Comparison of ENCODE assay signal across 10 cellular contexts in the genomic region with DNA sequence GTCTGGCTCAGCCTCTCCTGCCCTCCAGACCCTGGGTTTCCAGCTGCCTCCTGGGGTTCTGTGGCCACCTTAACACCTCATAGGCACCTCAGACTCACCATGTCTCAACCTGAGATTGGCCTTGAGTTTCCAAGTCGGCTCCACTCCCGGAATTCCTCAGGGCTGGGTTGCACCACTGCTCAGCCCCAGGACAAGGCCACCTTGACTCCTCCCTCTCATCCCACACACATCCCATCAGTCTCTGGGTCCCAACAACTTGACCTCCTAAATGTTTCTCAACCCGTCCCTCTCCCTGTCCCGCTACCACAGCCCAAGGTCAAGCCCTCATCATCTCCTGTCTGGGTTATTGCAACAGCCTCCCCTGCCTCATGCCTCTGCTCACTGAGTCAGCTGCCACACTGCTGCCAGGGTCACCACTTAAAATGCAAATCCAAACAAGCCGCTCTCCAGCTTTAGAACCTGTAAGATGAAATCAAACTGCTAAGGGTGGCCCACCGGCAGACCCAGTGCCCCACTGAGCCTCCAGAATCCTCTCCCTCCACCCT.
A peak's percentile ranks its signal among the peaks of the same experiment; 100 is the strongest.
DNase-seq lines count a peak whose midpoint lies in the region; FAIRE-seq and TF ChIP-seq lines count a peak whose summit lies in the region.
"Had no signal": no experiment of that assay in that cellular context is flagged by ENCODE, and none has a peak within 500 bp of the region (broad histone marks: within the 10 kb centered on the region; RNA-seq: fewer than 3 reads in every experiment).

No MANE protein-coding gene starts in this region.

- peak in 1 of 2 donors; percentile 34 for TF ChIP-seq RAD21 in liver (IDR thresholded peaks at IDR 0.05)

- TF ChIP-seq POLR2A in vagina (IDR thresholded peaks at IDR 0.05): no peak

- H3K27me3 Mint-ChIP-seq in astrocyte (ENCODE audit: low read depth, unreplicated experiment): peaks cover 36% of the 10 kb centered on the region

- H2AFZ ChIP-seq in astrocyte (ENCODE audit: low read depth, low read length): peak overlapping the region; percentile 42

- H3K4me1 Mint-ChIP-seq in astrocyte (ENCODE audit: low read depth, unreplicated experiment): peaks cover 29% of the 10 kb centered on the region

- H3K9me3 ChIP-seq in astrocyte (ENCODE audit: insufficient read depth, low read depth, low read length) (no peaks in the 10 kb centered on the region), liver (ENCODE audit: control insufficient read depth in 4 of 4, low read length in 3 of 4) (no peaks in the 10 kb centered on the region), vagina (no peaks in the 10 kb centered on the region), small intestine (ENCODE audit: control insufficient read depth, low read depth) (no peaks in the 10 kb centered on the region)

- no peak overlapping the region for H3K4me3 Mint-ChIP-seq in astrocyte (ENCODE audit: unreplicated experiment)

- peak; percentile 9 for DNase-seq in stimulated activated CD4-positive, alpha-beta T cell treated with anti-CD3 and anti-CD28 coated beads, Interleukin-1b, Interleukin-23, amount 100 ng/mL, for 48 hours
- no peak for DNase-seq in stimulated activated CD4-positive, alpha-beta T cell treated with anti-CD3 and anti-CD28 coated beads, Interleukin-4, amount 100 ng/mL, for 1 hour
- peak; percentile 79 for DNase-seq in astrocyte (ENCODE audit: low read depth)
- peak in 1 of 2 donors; percentile 96 for DNase-seq in vagina (ENCODE audit: extremely low spot score in 2 of 2)
- no peak for DNase-seq in small intestine
- no peak for DNase-seq in caudate nucleus (lab: John Stamatoyannopoulos, UW)
- no peak for DNase-seq in activated CD4-positive, alpha-beta T cell treated with anti-CD3 and anti-CD28 coated beads for 4 hours
- DNase-seq: NCI-H524 treated with DMSO at 0.1 percent for 48 hours had no signal

- 67% methylated on average over 6 of the region's 6 CpGs for WGBS in liver
- WGBS in small intestine, 3 donors: 73 to 82% (median 79%) methylated on average over 6 of the region's 6 CpGs

- TF ChIP-seq CTCF in astrocyte (IDR thresholded peaks at IDR 0.05; ENCODE audit: insufficient read depth, low read depth, low read length) (no peak), liver (IDR thresholded peaks at IDR 0.05; ENCODE audit: low read depth, low read length, missing input control) (no peak), vagina (IDR thresholded peaks at IDR 0.05) (no peak)

- no peaks in the 10 kb centered on the region for H4K20me1 ChIP-seq in astrocyte (ENCODE audit: insufficient read depth, low read length)

- H3K79me2 ChIP-seq in astrocyte (ENCODE audit: insufficient read depth, low read length): no peaks in the 10 kb centered on the region

- peaks cover 2% of the 10 kb centered on the region for H3K36me3 Mint-ChIP-seq in astrocyte (ENCODE audit: low read depth, unreplicated experiment)

- no peak overlapping the region for H3K27ac Mint-ChIP-seq in astrocyte (ENCODE audit: unreplicated experiment)

- H3K9ac ChIP-seq in astrocyte (ENCODE audit: low read length) (peak overlapping the region; percentile 6), liver (ENCODE audit: low read depth in 1 of 2, low read length in 2 of 2) (no peak overlapping the region)

- H3K4me1 ChIP-seq in astrocyte (ENCODE audit: insufficient read depth, low read length) (peaks cover 50% of the 10 kb centered on the region), liver (ENCODE audit: control insufficient read depth in 4 of 4, insufficient read depth in 4 of 4, low read length in 3 of 4) (peaks cover 8 to 32% (median 18%) of the 10 kb centered on the region in 4 donors), vagina (peaks cover 48% of the 10 kb centered on the region), small intestine (ENCODE audit: control insufficient read depth in 2 of 2, insufficient read depth in 1 of 2, low read depth in 1 of 2, low read length in 1 of 2) (no peaks in the 10 kb centered on the region)

- H3K27me3 ChIP-seq in astrocyte (ENCODE audit: insufficient read depth, low read length) (peaks cover 8% of the 10 kb centered on the region), liver (ENCODE audit: control insufficient read depth in 4 of 4, insufficient read depth in 4 of 4, low read length in 3 of 4) (no peaks in the 10 kb centered on the region), vagina (no peaks in the 10 kb centered on the region), small intestine (ENCODE audit: control insufficient read depth in 2 of 2, insufficient read depth in 2 of 2, low read length in 2 of 2) (no peaks in the 10 kb centered on the region)

- H3K27ac ChIP-seq in astrocyte (ENCODE audit: low read depth, low read length): peak overlapping the region; percentile 17
- no peak overlapping the region for H3K27ac ChIP-seq in liver (ENCODE audit: low read depth in 1 of 2, low read length in 2 of 2)
- peak overlapping the region; percentile 65 for H3K27ac ChIP-seq in vagina
- H3K27ac ChIP-seq in small intestine (ENCODE audit: low read depth in 1 of 2, low read length in 1 of 2): no peak overlapping the region
- H3K27ac ChIP-seq in caudate nucleus (ENCODE audit: low read depth, low read length): no peak overlapping the region

- peak overlapping the region; percentile 53 for H3K4me2 ChIP-seq in astrocyte (ENCODE audit: low read length)

- H3K9me3 Mint-ChIP-seq in astrocyte (ENCODE audit: unreplicated experiment): peaks cover 4% of the 10 kb centered on the region

- H3K4me3 ChIP-seq in astrocyte (ENCODE audit: insufficient read depth, low read depth, low read length) (no peak overlapping the region), liver (ENCODE audit: low read depth in 1 of 3, low read length in 3 of 3) (no peak overlapping the region), vagina (no peak overlapping the region), small intestine (ENCODE audit: low read depth in 1 of 2, low read length in 2 of 2) (no peak overlapping the region)

- no peaks in the 10 kb centered on the region for H3K36me3 ChIP-seq in astrocyte (ENCODE audit: insufficient read depth, low read length)
- no peaks in the 10 kb centered on the region for H3K36me3 ChIP-seq in liver (ENCODE audit: control insufficient read depth in 4 of 4, insufficient read depth in 3 of 4, low read depth in 1 of 4, low read length in 3 of 4)
- H3K36me3 ChIP-seq in vagina: no peaks in the 10 kb centered on the region
- no peaks in the 10 kb centered on the region for H3K36me3 ChIP-seq in small intestine (ENCODE audit: control insufficient read depth in 2 of 2, insufficient read depth in 2 of 2, low read length in 2 of 2)

- intact Hi-C loops in vagina (cut with DNase I): no loop called here

- FAIRE-seq in astrocyte (lab: Jason Lieb, UNC) (peak; percentile 45), small intestine (lab: Jason Lieb, UNC) (no peak)
- FAIRE-seq: islet of Langerhans had no signal

TF ChIP-seq in liver, 16 proteins besides CTCF, POLR2A, EP300 and RAD21 (continues in another document):
- TF ChIP-seq, protein P1, sequence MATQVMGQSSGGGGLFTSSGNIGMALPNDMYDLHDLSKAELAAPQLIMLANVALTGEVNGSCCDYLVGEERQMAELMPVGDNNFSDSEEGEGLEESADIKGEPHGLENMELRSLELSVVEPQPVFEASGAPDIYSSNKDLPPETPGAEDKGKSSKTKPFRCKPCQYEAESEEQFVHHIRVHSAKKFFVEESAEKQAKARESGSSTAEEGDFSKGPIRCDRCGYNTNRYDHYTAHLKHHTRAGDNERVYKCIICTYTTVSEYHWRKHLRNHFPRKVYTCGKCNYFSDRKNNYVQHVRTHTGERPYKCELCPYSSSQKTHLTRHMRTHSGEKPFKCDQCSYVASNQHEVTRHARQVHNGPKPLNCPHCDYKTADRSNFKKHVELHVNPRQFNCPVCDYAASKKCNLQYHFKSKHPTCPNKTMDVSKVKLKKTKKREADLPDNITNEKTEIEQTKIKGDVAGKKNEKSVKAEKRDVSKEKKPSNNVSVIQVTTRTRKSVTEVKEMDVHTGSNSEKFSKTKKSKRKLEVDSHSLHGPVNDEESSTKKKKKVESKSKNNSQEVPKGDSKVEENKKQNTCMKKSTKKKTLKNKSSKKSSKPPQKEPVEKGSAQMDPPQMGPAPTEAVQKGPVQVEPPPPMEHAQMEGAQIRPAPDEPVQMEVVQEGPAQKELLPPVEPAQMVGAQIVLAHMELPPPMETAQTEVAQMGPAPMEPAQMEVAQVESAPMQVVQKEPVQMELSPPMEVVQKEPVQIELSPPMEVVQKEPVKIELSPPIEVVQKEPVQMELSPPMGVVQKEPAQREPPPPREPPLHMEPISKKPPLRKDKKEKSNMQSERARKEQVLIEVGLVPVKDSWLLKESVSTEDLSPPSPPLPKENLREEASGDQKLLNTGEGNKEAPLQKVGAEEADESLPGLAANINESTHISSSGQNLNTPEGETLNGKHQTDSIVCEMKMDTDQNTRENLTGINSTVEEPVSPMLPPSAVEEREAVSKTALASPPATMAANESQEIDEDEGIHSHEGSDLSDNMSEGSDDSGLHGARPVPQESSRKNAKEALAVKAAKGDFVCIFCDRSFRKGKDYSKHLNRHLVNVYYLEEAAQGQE (IDR thresholded peaks at IDR 0.05): no peak
- TF ChIP-seq TAF1 (conservative IDR thresholded peaks at IDR 0.05) (no peak), HNF4A (conservative IDR thresholded peaks at IDR 0.05) (peak; percentile 23 to 76), JUND (IDR thresholded peaks at IDR 0.05) (peak in 1 of 2 donors; percentile 67), HNF4G (IDR thresholded peaks at IDR 0.05) (no peak), SP1 (IDR thresholded peaks at IDR 0.05) (no peak), GABPA (IDR thresholded peaks at IDR 0.05 in 1 of 2, conservative IDR thresholded peaks at IDR 0.05 in 1 of 2) (no peak), FOXA1 (IDR thresholded peaks at IDR 0.05) (no peak), EGR1 (IDR thresholded peaks at IDR 0.05; ENCODE audit: low read depth in 2 of 2) (no peak)
- TF ChIP-seq, protein P2, sequence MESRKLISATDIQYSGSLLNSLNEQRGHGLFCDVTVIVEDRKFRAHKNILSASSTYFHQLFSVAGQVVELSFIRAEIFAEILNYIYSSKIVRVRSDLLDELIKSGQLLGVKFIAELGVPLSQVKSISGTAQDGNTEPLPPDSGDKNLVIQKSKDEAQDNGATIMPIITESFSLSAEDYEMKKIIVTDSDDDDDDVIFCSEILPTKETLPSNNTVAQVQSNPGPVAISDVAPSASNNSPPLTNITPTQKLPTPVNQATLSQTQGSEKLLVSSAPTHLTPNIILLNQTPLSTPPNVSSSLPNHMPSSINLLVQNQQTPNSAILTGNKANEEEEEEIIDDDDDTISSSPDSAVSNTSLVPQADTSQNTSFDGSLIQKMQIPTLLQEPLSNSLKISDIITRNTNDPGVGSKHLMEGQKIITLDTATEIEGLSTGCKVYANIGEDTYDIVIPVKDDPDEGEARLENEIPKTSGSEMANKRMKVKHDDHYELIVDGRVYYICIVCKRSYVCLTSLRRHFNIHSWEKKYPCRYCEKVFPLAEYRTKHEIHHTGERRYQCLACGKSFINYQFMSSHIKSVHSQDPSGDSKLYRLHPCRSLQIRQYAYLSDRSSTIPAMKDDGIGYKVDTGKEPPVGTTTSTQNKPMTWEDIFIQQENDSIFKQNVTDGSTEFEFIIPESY (IDR thresholded peaks at IDR 0.05): no peak
- TF ChIP-seq, protein P3, sequence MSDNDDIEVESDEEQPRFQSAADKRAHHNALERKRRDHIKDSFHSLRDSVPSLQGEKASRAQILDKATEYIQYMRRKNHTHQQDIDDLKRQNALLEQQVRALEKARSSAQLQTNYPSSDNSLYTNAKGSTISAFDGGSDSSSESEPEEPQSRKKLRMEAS (IDR thresholded peaks at IDR 0.05): peak; percentile 63

Comparison
In these comparisons a context has a peak if more than half of its experiments do, and no peak if none do; other contexts are left out.
1. DNase-seq: peak in stimulated activated CD4-positive, alpha-beta T cell treated with anti-CD3 and anti-CD28 coated beads, Interleukin-1b, Interleukin-23, amount 100 ng/mL, for 48 hours (single experiment) and astrocyte (single experiment); none in stimulated activated CD4-positive, alpha-beta T cell treated with anti-CD3 and anti-CD28 coated beads, Interleukin-4, amount 100 ng/mL, for 1 hour (single experiment), small intestine (single experiment), caudate nucleus (0 of 61) and activated CD4-positive, alpha-beta T cell treated with anti-CD3 and anti-CD28 coated beads for 4 hours (0 of 2).
2. H3K27ac ChIP-seq: peak in astrocyte (single experiment) and vagina (single experiment); none in liver (0 of 2), small intestine (0 of 2) and caudate nucleus (single experiment).